Comparison of ENCODE assay signal across 8 cellular contexts in genomic region chr14:93977790-93978581, GRCh38. TPM values are rescaled to one million over a fixed set of nuclear protein-coding genes. Genes with fewer than 3 reads are reported as not detected.
A peak's percentile ranks its signal among the peaks of the same experiment; 100 is the strongest.
DNase-seq lines count a peak whose midpoint lies in the region; ATAC-seq and TF ChIP-seq lines count a peak whose summit lies in the region.

No MANE protein-coding gene starts in this region.

- no peaks in the 10 kb centered on the region for H3K79me1 ChIP-seq in mesendoderm (ENCODE audit: low read length)

- H2AK5ac ChIP-seq in mesendoderm (ENCODE audit: low read length), result no peak overlapping the region

- no peak overlapping the region for H3K23ac ChIP-seq in mesendoderm (ENCODE audit: low read length)

- H3K4me1 ChIP-seq in body of pancreas (no peaks in the 10 kb centered on the region), mesendoderm (ENCODE audit: control insufficient read depth, low read depth, low read length) (no peaks in the 10 kb centered on the region)

- H3K9ac ChIP-seq in mesendoderm (ENCODE audit: low read length), result no peak overlapping the region

- H3K27me3 ChIP-seq in body of pancreas (no peaks in the 10 kb centered on the region), mesendoderm (ENCODE audit: insufficient read depth, low read length, poor library complexity) (no peaks in the 10 kb centered on the region)

- H3K36me3 ChIP-seq in body of pancreas (replicated peaks in 1 of 2; ENCODE audit: insufficient read depth in 1 of 2, low read depth in 2 of 2), result no peaks in the 10 kb centered on the region
- no peaks in the 10 kb centered on the region for H3K36me3 ChIP-seq in mesendoderm (ENCODE audit: control insufficient read depth, insufficient read depth, low read length)

- H3K27ac ChIP-seq in body of pancreas (no peak overlapping the region), mesendoderm (ENCODE audit: low read depth, low read length) (no peak overlapping the region)

- no peak overlapping the region for H2BK120ac ChIP-seq in mesendoderm (ENCODE audit: low read depth, low read length)

- H3K4me3 ChIP-seq in body of pancreas (no peak overlapping the region), mesendoderm (ENCODE audit: low read length) (no peak overlapping the region)

- H3K4ac ChIP-seq in mesendoderm (ENCODE audit: low read depth, low read length), result no peak overlapping the region

- H2BK5ac ChIP-seq in mesendoderm (ENCODE audit: low read length), result no peak overlapping the region

- H3K56ac ChIP-seq in mesendoderm (ENCODE audit: low read length), result no peak overlapping the region

- intact Hi-C loops in activated CD8-positive, alpha-beta T cell treated with anti-CD3 and anti-CD28 coated beads for 36 hours (cut with micrococcal nuclease), result loop anchor here (2.0 to 5.0 kb wide), 2 partner anchors 17 to 36 kb away; no protein-coding TSS in a partner anchor
- intact Hi-C loops in body of pancreas (cut with DNase I), result no loop called here

- H3K79me2 ChIP-seq in mesendoderm (ENCODE audit: control insufficient read depth, insufficient read depth, low read length), result no peaks in the 10 kb centered on the region

- peaks cover 28% of the 10 kb centered on the region for H3K9me3 Mint-ChIP-seq in activated CD8-positive, alpha-beta T cell treated with anti-CD3 and anti-CD28 coated beads for 36 hours

- 79 to 84% methylated on average over 11 of the region's 11 CpGs for WGBS in body of pancreas, 2 donors
- no CpG with 5 or more reads among the region's 11 CpGs for WGBS in mesendoderm (ENCODE audit: extremely low coverage, insufficient coverage, low lambda C conversion rate)

- H3K9me3 ChIP-seq in body of pancreas, result no peaks in the 10 kb centered on the region

- H2BK15ac ChIP-seq in mesendoderm (replicated peaks; ENCODE audit: low read depth), result no peak overlapping the region

- POLR2A ChIA-PET in activated CD8-positive, alpha-beta T cell treated with anti-CD3 and anti-CD28 coated beads for 36 hours (lab: Charles Lee), result interaction anchor here (0.8 to 12.3 kb wide), 13 partner anchors 9 to 51 kb away, joined by 3 to 180 read pairs (median 4); no protein-coding TSS in a partner anchor

- H3K4me3 Mint-ChIP-seq in activated CD8-positive, alpha-beta T cell treated with anti-CD3 and anti-CD28 coated beads for 36 hours, result peak overlapping the region; percentile 40

- H3K27me3 Mint-ChIP-seq in activated CD8-positive, alpha-beta T cell treated with anti-CD3 and anti-CD28 coated beads for 36 hours, result no peaks in the 10 kb centered on the region

- peaks cover 66% of the 10 kb centered on the region for H3K4me1 Mint-ChIP-seq in activated CD8-positive, alpha-beta T cell treated with anti-CD3 and anti-CD28 coated beads for 36 hours (ENCODE audit: low read depth)

- H3K18ac ChIP-seq in mesendoderm (ENCODE audit: low read length), result no peak overlapping the region

- no peak for TF ChIP-seq CTCF in activated CD8-positive, alpha-beta T cell treated with anti-CD3 and anti-CD28 coated beads for 36 hours (IDR thresholded peaks at IDR 0.05)
- TF ChIP-seq CTCF in body of pancreas (IDR thresholded peaks at IDR 0.05), result no peak

- CTCF ChIA-PET in activated CD8-positive, alpha-beta T cell treated with anti-CD3 and anti-CD28 coated beads for 36 hours (lab: Charles Lee), result interaction anchor here (0.8 to 13.6 kb wide), 10 partner anchors 9 to 38 kb away, joined by 3 to 290 read pairs (median 4); no protein-coding TSS in a partner anchor

- H3K36me3 Mint-ChIP-seq in activated CD8-positive, alpha-beta T cell treated with anti-CD3 and anti-CD28 coated beads for 36 hours (ENCODE audit: low read depth), result peaks cover 37% of the 10 kb centered on the region

- no peak overlapping the region for H3K4me2 ChIP-seq in mesendoderm (ENCODE audit: low read length)

- no peak overlapping the region for H4K5ac ChIP-seq in mesendoderm (ENCODE audit: low read length)

- ATAC-seq in HG03378 (IDR thresholded peaks at IDR 0.05; ENCODE audit: unreplicated experiment), result peak; percentile 61
- ATAC-seq in activated CD8-positive, alpha-beta T cell treated with anti-CD3 and anti-CD28 coated beads for 36 hours, result peak; percentile 84
- no peak for ATAC-seq in body of pancreas

- DNase-seq in GM19238 (ENCODE audit: insufficient read length, low spot score) (peak; percentile 70), mucosa of gallbladder (ENCODE audit: low spot score) (peak; percentile 26), NCI-H510A treated with DMSO at 0.1 percent for 48 hours (lab: John Stamatoyannopoulos, UW) (no peak), body of pancreas (no peak), mesendoderm (no peak), NCI-H2171 (lab: John Stamatoyannopoulos, UW) (no peak)
- DNase-seq in activated CD8-positive, alpha-beta T cell treated with anti-CD3 and anti-CD28 coated beads for 36 hours, result peak; percentile 89

- H3K27ac Mint-ChIP-seq in activated CD8-positive, alpha-beta T cell treated with anti-CD3 and anti-CD28 coated beads for 36 hours, result peak overlapping the region; percentile 91

- no peak overlapping the region for H4K8ac ChIP-seq in mesendoderm (ENCODE audit: low read depth, low read length)

- TF ChIP-seq POLR2A in body of pancreas (IDR thresholded peaks at IDR 0.05), result no peak

RNA-seq across cellular contexts. Expression of gene ASB2, which starts 1.6 kb away (rescaled TPM):
- total RNA-seq in activated CD8-positive, alpha-beta T cell treated with anti-CD3 and anti-CD28 coated beads for 36 hours, result 10 to 100 TPM; 11.7 to 12.7 TPM
- total RNA-seq in mucosa of gallbladder (28.0 TPM), body of pancreas (1 to 10 TPM in 1 of 2 donors, under 1 TPM in 1; 0.33 to 7.0 TPM)
- 0.45 TPM for polyA plus RNA-seq in mesendoderm (2013, experiment 1 of 2)
- polyA plus RNA-seq in mesendoderm (2013, experiment 2 of 2), result 0.41 TPM

RNA-seq across cellular contexts. Expression of gene CCDC197, which starts 19.1 kb away (rescaled TPM):
- total RNA-seq in activated CD8-positive, alpha-beta T cell treated with anti-CD3 and anti-CD28 coated beads for 36 hours, result not detected
- total RNA-seq in mucosa of gallbladder, result not detected
- not detected for total RNA-seq in body of pancreas
- polyA plus RNA-seq in mesendoderm (2013, experiment 1 of 2), result not detected
- not detected for polyA plus RNA-seq in mesendoderm (2013, experiment 2 of 2)

RNA-seq across cellular contexts. Expression of gene OTUB2, which starts 48.2 kb away (rescaled TPM):
- total RNA-seq in activated CD8-positive, alpha-beta T cell treated with anti-CD3 and anti-CD28 coated beads for 36 hours, result under 1 TPM; 0.25 to 0.29 TPM
- 2.1 TPM for total RNA-seq in mucosa of gallbladder
- total RNA-seq in body of pancreas, result 1 to 10 TPM in 1 of 2 donors, under 1 TPM in 1; 0.33 to 1.8 TPM
- polyA plus RNA-seq in mesendoderm (2013, experiment 1 of 2), result 0.93 TPM
- 1.1 TPM for polyA plus RNA-seq in mesendoderm (2013, experiment 2 of 2)

RNA-seq across cellular contexts. Expression of gene FAM181A, which starts 50.8 kb away (rescaled TPM):
- total RNA-seq in activated CD8-positive, alpha-beta T cell treated with anti-CD3 and anti-CD28 coated beads for 36 hours, result not detected
- total RNA-seq in mucosa of gallbladder (not detected), body of pancreas (not detected)
- polyA plus RNA-seq in mesendoderm (2013, experiment 1 of 2), result not detected
- polyA plus RNA-seq in mesendoderm (2013, experiment 2 of 2), result not detected

Comparison
In these comparisons a context has a peak if more than half of its experiments do, and no peak if none do; other contexts are left out.
1. DNase-seq: peak in GM19238 (single experiment), activated CD8-positive, alpha-beta T cell treated with anti-CD3 and anti-CD28 coated beads for 36 hours (single experiment) and mucosa of gallbladder (single experiment); none in NCI-H510A treated with DMSO at 0.1 percent for 48 hours (single experiment), body of pancreas (0 of 4), mesendoderm (single experiment) and NCI-H2171 (single experiment).